Comparison of ENCODE assay signal across 8 cellular contexts in the genomic region with DNA sequence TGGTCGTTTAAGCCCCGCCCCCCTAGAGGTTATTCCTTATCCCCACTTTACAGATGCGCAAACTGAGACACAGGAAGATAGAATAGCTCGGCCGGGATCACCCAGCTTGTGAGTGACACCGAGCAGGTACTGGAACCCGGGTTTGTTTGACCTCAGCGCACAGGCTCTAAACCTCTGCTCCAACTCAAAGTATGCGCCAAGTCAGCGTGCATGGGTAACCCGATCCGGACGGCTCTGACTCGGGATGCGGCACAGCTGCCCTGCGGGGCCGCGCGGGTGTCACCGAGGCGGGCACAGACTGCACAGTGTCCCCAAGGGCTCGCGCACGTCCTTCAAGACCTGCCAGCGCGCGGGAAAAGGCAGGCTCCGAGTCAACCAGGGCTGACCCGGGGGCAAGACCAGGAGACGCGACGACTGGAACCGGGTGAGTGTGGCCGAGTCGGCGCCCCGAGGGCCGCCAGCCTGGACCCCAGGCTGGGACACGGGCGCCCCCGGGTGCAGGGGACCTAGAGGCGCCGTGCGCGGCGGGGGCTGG.
DNase-seq lines count a peak whose midpoint lies in the region; ATAC-seq, FAIRE-seq and TF ChIP-seq lines count a peak whose summit lies in the region.

No MANE protein-coding gene starts in this region.

- TF ChIP-seq CTCF in kidney (IDR thresholded peaks at IDR 0.05; ENCODE audit: borderline replicate concordance, extremely low read depth, insufficient read depth) (no peak), thoracic aorta (IDR thresholded peaks at IDR 0.05) (no peak)

- no peak overlapping the region for H3K9ac ChIP-seq in kidney (ENCODE audit: low read length in 2 of 2)

- H3K9me3 ChIP-seq in kidney (ENCODE audit: control insufficient read depth in 1 of 2, low read length in 2 of 2) (no peaks in the 10 kb centered on the region), thoracic aorta (no peaks in the 10 kb centered on the region)

- H3K4me3 ChIP-seq in kidney (ENCODE audit: low read length in 2 of 2) (no peak overlapping the region), thoracic aorta (peak overlapping the region; percentile 68)

- H3K36me3 ChIP-seq in kidney (ENCODE audit: control insufficient read depth in 1 of 2, insufficient read depth in 2 of 2, low read length in 2 of 2) (no peaks in the 10 kb centered on the region), thoracic aorta (no peaks in the 10 kb centered on the region)

- H3K27ac ChIP-seq in kidney (ENCODE audit: low read depth in 2 of 2, low read length in 2 of 2) (no peak overlapping the region), thoracic aorta (no peak overlapping the region)

- FAIRE-seq in kidney (lab: Jason Lieb, UNC), result no peak

- peak; percentile 27 for DNase-seq in activated naive CD4-positive, alpha-beta T cell treated with Interleukin-2 at 50 U/mL for 16 hours
- DNase-seq in activated naive CD4-positive, alpha-beta T cell (lab: John Stamatoyannopoulos, UW), result no peak
- peak; percentile 51 to 57 for DNase-seq in activated T-cell treated with anti-CD3 and anti-CD28 coated beads, Interleukin-2, amount 50 U/mL, for 48 hours
- DNase-seq in kidney, result peak; percentile 72
- no peak for DNase-seq in thoracic aorta (ENCODE audit: low spot score)
- no peak for DNase-seq in central memory CD4-positive, alpha-beta T cell

- intact Hi-C loops in kidney (cut with DNase I), result no loop called here

- H3K4me1 ChIP-seq in kidney (ENCODE audit: control insufficient read depth in 1 of 2, insufficient read depth in 1 of 2, low read depth in 1 of 2, low read length in 2 of 2) (peaks cover 0 to 12% of the 10 kb centered on the region in 2 donors), thoracic aorta (ENCODE audit: control insufficient read depth in 1 of 2, low read depth in 2 of 2) (peaks cover 0 to 24% of the 10 kb centered on the region in 2 donors)

- H3K27me3 ChIP-seq in thoracic aorta (replicated peaks; ENCODE audit: insufficient read depth), result no peaks in the 10 kb centered on the region

- ATAC-seq in thoracic aorta (ENCODE audit: insufficient number of reproducible peaks, low FRiP score, low read depth), result no peak
- ATAC-seq in HG03097 (IDR thresholded peaks at IDR 0.05; ENCODE audit: low FRiP score, unreplicated experiment), result no peak
- no peak for ATAC-seq in GM21390 (IDR thresholded peaks at IDR 0.05; ENCODE audit: unreplicated experiment)

Comparison
In these comparisons a context has a peak if more than half of its experiments do, and no peak if none do; other contexts are left out.
1. DNase-seq: peak in activated naive CD4-positive, alpha-beta T cell treated with Interleukin-2 at 50 U/mL for 16 hours (single experiment), activated T-cell treated with anti-CD3 and anti-CD28 coated beads, Interleukin-2, amount 50 U/mL, for 48 hours (2 of 2) and kidney (single experiment); none in activated naive CD4-positive, alpha-beta T cell (0 of 4), thoracic aorta (single experiment) and central memory CD4-positive, alpha-beta T cell (single experiment).